ENCODE assay signal across 14 cellular contexts in genomic region chr9:124665391-124666058, GRCh38.
A peak's percentile ranks its signal among the peaks of the same experiment; 100 is the strongest.
DNase-seq lines count a peak whose midpoint lies in the region; ATAC-seq and TF ChIP-seq lines count a peak whose summit lies in the region.
"Had no signal": no experiment of that assay in that cellular context is flagged by ENCODE, and none has a peak within 500 bp of the region (broad histone marks: within the 10 kb centered on the region; RNA-seq: fewer than 3 reads in every experiment).

No MANE protein-coding gene starts in this region.

- TF ChIP-seq CTCF in RWPE1 (conservative IDR thresholded peaks at IDR 0.05; ENCODE audit: low read depth) = no peak

- ATAC-seq in GM21447 (IDR thresholded peaks at IDR 0.05; ENCODE audit: unreplicated experiment) = no peak
- ATAC-seq: heart left ventricle had no signal

- CTCF ChIA-PET in RWPE1 (lab: Yijun Ruan, JAX) = interaction anchor here (0.6 to 1.8 kb wide), 7 partner anchors 9 to 114 kb away, joined by 3 to 6 read pairs (median 3); no protein-coding TSS in a partner anchor

- no peak overlapping the region for H3K4me3 ChIP-seq in skeletal muscle cell (ENCODE audit: low read depth, low read length)
- H3K4me3 ChIP-seq: HAP-1, heart left ventricle, tibial artery had no signal

- POLR2A ChIA-PET in RWPE1 (lab: Yijun Ruan, JAX; ENCODE audit: low non-redundant PET) = no interaction called here

- H3K27ac ChIP-seq in RWPE1 = no peak overlapping the region
- H3K27ac ChIP-seq: heart left ventricle, tibial artery had no signal

- peak; percentile 35 for DNase-seq in H4 (ENCODE audit: low spot score)
- DNase-seq in RWPE1 (ENCODE audit: low spot score) = peak; percentile 87
- peak; percentile 8 for DNase-seq in hepatic stellate cell (ENCODE audit: low spot score)
- DNase-seq in skeletal muscle cell (ENCODE audit: low read depth) = peak; percentile 38
- no peak for DNase-seq in NCI-H524 treated with DMSO at 0.1 percent for 48 hours (lab: John Stamatoyannopoulos, UW)
- DNase-seq in stimulated activated CD4-positive, alpha-beta T cell treated with anti-CD3 and anti-CD28 coated beads, Interleukin-15, amount 100 ng/mL, for 24 hours = no peak
- DNase-seq in SKM-1 treated with dmso at 0.1 percent for 144 hours (lab: John Stamatoyannopoulos, UW; ENCODE audit: unreplicated experiment) = no peak
- DNase-seq: activated T-cell treated with anti-CD3 and anti-CD28 coated beads for 4 hours, heart left ventricle, midbrain, MM.1S, tibial artery had no signal

Comparison
In these comparisons a context has a peak if more than half of its experiments do, and no peak if none do; other contexts are left out.
1. DNase-seq: peak in H4 (single experiment), RWPE1 (single experiment), hepatic stellate cell (single experiment) and skeletal muscle cell (single experiment); none in NCI-H524 treated with DMSO at 0.1 percent for 48 hours (single experiment), stimulated activated CD4-positive, alpha-beta T cell treated with anti-CD3 and anti-CD28 coated beads, Interleukin-15, amount 100 ng/mL, for 24 hours (single experiment) and SKM-1 treated with dmso at 0.1 percent for 144 hours (single experiment).